ENCODE assay signal across 27 cellular contexts in genomic region chr16:63806794-63807506, GRCh38.
"Had no signal": no experiment of that assay in that cellular context is flagged by ENCODE, and none has a peak within 500 bp of the region (broad histone marks: within the 10 kb centered on the region; RNA-seq: fewer than 3 reads in every experiment).

No MANE protein-coding gene starts in this region.

- H3K4me2 ChIP-seq: smooth muscle cell had no signal

- H3K9me3 ChIP-seq: esophagus squamous epithelium, mucosa of descending colon, prostate gland, right atrium auricular region, suprapubic skin, transverse colon, upper lobe of right lung, uterus had no signal

- H3K4me3 ChIP-seq: dorsolateral prefrontal cortex, esophagus squamous epithelium, lung, mucosa of descending colon, prostate gland, right atrium auricular region, smooth muscle cell, suprapubic skin, transverse colon, upper lobe of right lung, uterus had no signal

- H3K27ac ChIP-seq: dorsolateral prefrontal cortex, prostate gland, right atrium auricular region, suprapubic skin, transverse colon, upper lobe of right lung, uterus had no signal

- DNase-seq: cortex of kidney; dorsolateral prefrontal cortex; effector CD4-positive, alpha-beta T cell; esophagus squamous epithelium; hypothalamus; immature natural killer cell; islet precursor cell; kidney glomerular epithelial cell; mesenchymal stem cell; mucosa of descending colon; naive B cell; stimulated activated CD4-positive, alpha-beta T cell treated with anti-CD3 and anti-CD28 coated beads, Interleukin-12 subunit alpha, Interleukin-12 subunit beta, amount 100 ng/mL, for 4 hours; stimulated activated CD4-positive, alpha-beta T cell treated with anti-CD3 and anti-CD28 coated beads, Interleukin-1b, Interleukin-23, amount 100 ng/mL, for 48 hours; stimulated activated CD4-positive, alpha-beta T cell treated with anti-CD3 and anti-CD28 coated beads, Interleukin-4, amount 100 ng/mL, for 1 hour; stimulated activated CD8-positive, alpha-beta memory T cell treated with anti-CD3 and anti-CD28 coated beads, Interleukin-4, amount 100 ng/mL, for 48 hours; stimulated activated naive CD4-positive, alpha-beta T cell; stimulated activated naive CD8-positive, alpha-beta T cell treated with anti-CD3 and anti-CD28 coated beads, Interleukin-15, amount 100 ng/mL, for 72 hours; transverse colon; upper lobe of right lung; uterus had no signal

- H3K27me3 ChIP-seq: esophagus squamous epithelium, right atrium auricular region, suprapubic skin, transverse colon, upper lobe of right lung, uterus had no signal

- H3K4me1 ChIP-seq: prostate gland, right atrium auricular region, suprapubic skin, transverse colon, upper lobe of right lung, uterus had no signal

- H3K36me3 ChIP-seq: esophagus squamous epithelium, prostate gland, right atrium auricular region, suprapubic skin, transverse colon, upper lobe of right lung, uterus had no signal

- ATAC-seq: mucosa of descending colon; natural killer cell treated with Interleukin-12 subunit alpha and Interleukin-12 subunit beta and Interleukin-15 and Interleukin-18, amount 100 ng/mL, for 72 hours; sciatic nerve; stimulated activated naive CD8-positive, alpha-beta T cell treated with anti-CD3 and anti-CD28 coated beads, Interleukin-15, amount 100 ng/mL, for 72 hours; upper lobe of right lung had no signal
